In genomic region chr4:34236118-34236517, GRCh38 we compare ENCODE assay signal across 31 cellular contexts.
A peak's percentile ranks its signal among the peaks of the same experiment; 100 is the strongest.
DNase-seq lines count a peak whose midpoint lies in the region; ATAC-seq and TF ChIP-seq lines count a peak whose summit lies in the region.
"Had no signal": no experiment of that assay in that cellular context is flagged by ENCODE, and none has a peak within 500 bp of the region (broad histone marks: within the 10 kb centered on the region; RNA-seq: fewer than 3 reads in every experiment).

No MANE protein-coding gene starts in this region.

- no peaks in the 10 kb centered on the region for H3K79me2 ChIP-seq in neural cell (replicated peaks; ENCODE audit: insufficient read depth, low read length)

- H3K9ac ChIP-seq in neural cell (ENCODE audit: low read length), result no peak overlapping the region
- H3K9ac ChIP-seq: BLaER1; BLaER1 treated with 17β-estradiol and CSF1 and Interleukin-3, amounts not matched to agents 10 nM and 100 nM had no signal

- H3K4me2 ChIP-seq in neural cell (ENCODE audit: low read length), result peak overlapping the region; percentile 14
- H3K4me2 ChIP-seq: A549; BLaER1; BLaER1 treated with 17β-estradiol and CSF1 and Interleukin-3, amounts not matched to agents 10 nM and 100 nM had no signal

- no peaks in the 10 kb centered on the region for H3K9me2 ChIP-seq in neural cell (ENCODE audit: insufficient read depth, low read length)

- H3K36me3 ChIP-seq in neural cell (ENCODE audit: insufficient read depth, low read length), result no peaks in the 10 kb centered on the region
- H3K36me3 ChIP-seq: BE2C; BLaER1; BLaER1 treated with 17β-estradiol and CSF1 and Interleukin-3, amounts not matched to agents 10 nM and 100 nM had no signal

- TF ChIP-seq CTCF in epithelial cell of esophagus (IDR thresholded peaks at IDR 0.05; ENCODE audit: insufficient read depth, low read depth, low read length, missing control alignments) (no peak), neural cell (IDR thresholded peaks at IDR 0.05; ENCODE audit: poor library complexity, severe bottlenecking) (no peak)

- H4K20me1 ChIP-seq in neural cell (ENCODE audit: insufficient read depth), result no peaks in the 10 kb centered on the region
- H4K20me1 ChIP-seq: BLaER1; BLaER1 treated with 17β-estradiol and CSF1 and Interleukin-3, amounts not matched to agents 10 nM and 100 nM had no signal

- H3F3A ChIP-seq in neural cell (ENCODE audit: insufficient read depth, low read length, poor library complexity, severe bottlenecking), result peaks cover 3% of the 10 kb centered on the region

- TF ChIP-seq RAD21 in neural cell (conservative IDR thresholded peaks at IDR 0.05), result no peak

- TF ChIP-seq EP300 in neural cell (conservative IDR thresholded peaks at IDR 0.05; ENCODE audit: poor library complexity, severe bottlenecking), result peak; percentile 96

- no peaks in the 10 kb centered on the region for H3K9me3 ChIP-seq in neural cell (ENCODE audit: low read length)
- H3K9me3 ChIP-seq: A549, BE2C, Caco-2 had no signal

- H3K4me3 ChIP-seq in epithelial cell of esophagus (ENCODE audit: low read length) (no peak overlapping the region), neural cell (ENCODE audit: low read length) (peak overlapping the region; percentile 36)
- H3K4me3 ChIP-seq: A549; BLaER1; BLaER1 treated with 17β-estradiol and CSF1 and Interleukin-3, amounts not matched to agents 10 nM and 100 nM had no signal

- peak; percentile 33 for DNase-seq in NCI-H226
- DNase-seq in epithelial cell of esophagus (ENCODE audit: low read depth), result peak; percentile 1
- DNase-seq in NCI-H510A treated with DMSO at 0.1 percent for 48 hours (lab: John Stamatoyannopoulos, UW), result no peak
- DNase-seq in RKO (ENCODE audit: low spot score), result no peak
- DNase-seq: 8988T; ACHN; AML-193; BE2C; C1 segment of cervical spinal cord; Caco-2; Calu3; CD4-positive, alpha-beta memory T cell; CD4-positive, alpha-beta T cell; CD4-positive, CD25-positive, alpha-beta regulatory T cell; CD8-positive, alpha-beta memory T cell; CD8-positive, alpha-beta T cell; COR-L47; DMS 273 treated with DMSO at 0.1 percent for 48 hours; DMS153; DMS53; DMS79; DMS79 treated with DMSO at 0.1 percent for 48 hours; DND-41; EL had no signal

- no peak for ATAC-seq in GM21528 (IDR thresholded peaks at IDR 0.05; ENCODE audit: low FRiP score, unreplicated experiment)
- ATAC-seq: A549; CD8-positive, alpha-beta T cell had no signal

- no peak overlapping the region for H2AFZ ChIP-seq in neural cell (ENCODE audit: low read depth, low read length)

- no peaks in the 10 kb centered on the region for H3K27me3 ChIP-seq in neural cell (ENCODE audit: insufficient read depth, low read depth, low read length)
- H3K27me3 ChIP-seq: BE2C; BLaER1; BLaER1 treated with 17β-estradiol and CSF1 and Interleukin-3, amounts not matched to agents 10 nM and 100 nM had no signal

- peak overlapping the region; percentile 84 for H3K27ac ChIP-seq in neural cell (ENCODE audit: low read length)
- H3K27ac ChIP-seq: 22Rv1; A549; BLaER1; BLaER1 treated with 17β-estradiol and CSF1 and Interleukin-3, amounts not matched to agents 10 nM and 100 nM; C4-2B had no signal

TF ChIP-seq in neural cell, 6 proteins besides CTCF, POLR2A, EP300 and RAD21:
- peak; percentile 75 for TF ChIP-seq REST (IDR thresholded peaks at IDR 0.05; ENCODE audit: borderline replicate concordance)
- TF ChIP-seq EZH2 (IDR thresholded peaks at IDR 0.05; ENCODE audit: borderline replicate concordance, insufficient read depth, low read length, poor library complexity, severe bottlenecking), result no peak
- no peak for TF ChIP-seq SMC3 (conservative IDR thresholded peaks at IDR 0.05; ENCODE audit: poor library complexity)
- TF ChIP-seq MXI1 (conservative IDR thresholded peaks at IDR 0.05; ENCODE audit: poor library complexity, severe bottlenecking), result no peak
- TF ChIP-seq POLR2AphosphoS5 (IDR thresholded peaks at IDR 0.05), result peak; percentile 80
- TF ChIP-seq TAF1 (IDR thresholded peaks at IDR 0.05; ENCODE audit: low read depth), result no peak

Comparison
In these comparisons a context has a peak if more than half of its experiments do, and no peak if none do; other contexts are left out.
1. DNase-seq: peak in NCI-H226 (single experiment) and epithelial cell of esophagus (single experiment); none in NCI-H510A treated with DMSO at 0.1 percent for 48 hours (single experiment) and RKO (single experiment).